17 cellular contexts compared by ENCODE assay signal in the genomic region with DNA sequence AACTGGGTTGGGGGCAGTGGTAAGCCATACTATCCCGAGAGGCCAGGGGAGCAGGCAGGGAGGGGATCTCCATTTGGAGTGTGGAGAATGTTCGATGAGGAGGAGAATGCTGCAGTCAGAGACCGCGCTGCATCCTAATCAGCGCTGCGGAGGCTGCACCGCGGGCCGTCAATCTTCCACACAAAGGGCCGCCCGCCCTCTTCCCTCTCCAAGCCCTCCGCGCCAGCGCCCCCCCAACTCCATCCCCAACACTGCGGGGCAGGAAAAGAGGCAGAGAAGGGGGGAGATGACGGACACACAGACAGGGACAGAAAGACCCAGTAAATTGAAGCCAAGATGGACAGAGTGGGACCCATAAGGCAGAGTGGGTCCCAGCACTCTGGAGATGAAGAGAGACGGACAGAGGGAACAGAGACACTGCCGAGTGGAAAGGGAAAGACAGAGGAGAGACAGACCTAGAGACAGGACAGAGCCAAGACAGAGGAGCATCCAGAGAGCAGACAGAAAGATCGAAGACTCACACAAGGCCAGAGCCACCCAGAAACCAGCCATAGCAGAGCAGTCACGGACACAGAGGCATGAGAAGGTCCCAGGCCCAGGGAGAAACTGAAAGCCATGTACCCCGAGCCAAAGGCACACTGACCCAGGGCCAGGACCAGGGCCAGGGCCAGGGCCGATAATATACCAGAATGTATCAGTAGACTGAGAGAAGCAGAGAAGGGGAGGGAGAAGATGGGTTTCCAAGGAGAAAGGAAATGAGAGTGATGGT. TPM values are rescaled to one million over a fixed set of nuclear protein-coding genes. Genes with fewer than 3 reads are reported as not detected.
"Had no signal": no experiment of that assay in that cellular context is flagged by ENCODE, and none has a peak within 500 bp of the region (broad histone marks: within the 10 kb centered on the region; RNA-seq: fewer than 3 reads in every experiment).

No MANE protein-coding gene starts in this region.

- H3K4me3 Mint-ChIP-seq: activated CD4-positive, alpha-beta T cell treated with anti-CD3 and anti-CD28 coated beads, Interleukin-2, amount 10 ng/mL, durations not matched to agents 7 days and 5 days; effector memory CD8-positive, alpha-beta T cell; stimulated activated effector memory CD8-positive, alpha-beta T cell treated with anti-CD3 and anti-CD28 coated beads, Interleukin-12 subunit alpha, Interleukin-12 subunit beta, amount 100 ng/mL, for 72 hours; T-helper 17 cell had no signal

- DNase-seq: activated CD4-positive, alpha-beta T cell treated with anti-CD3 and anti-CD28 coated beads, Interleukin-2, amount 10 ng/mL, durations not matched to agents 7 days and 5 days; activated CD4-positive, CD25-positive, alpha-beta regulatory T cell; activated CD8-positive, alpha-beta memory T cell treated with anti-CD3 and anti-CD28 coated beads for 24 hours; activated naive CD4-positive, alpha-beta T cell treated with anti-CD3 and anti-CD28 coated beads, Interleukin-2, amount 50 U/mL, for 16 hours; adrenal gland; cortex of kidney; effector memory CD8-positive, alpha-beta T cell; left colon; mucosa of descending colon; naive thymus-derived CD8-positive, alpha-beta T cell; T-helper 17 cell; tibial artery had no signal

- H3K27me3 Mint-ChIP-seq: T-helper 17 cell had no signal

- H3K9me3 ChIP-seq: adrenal gland, mucosa of descending colon, tibial artery had no signal

- ATAC-seq: effector memory CD8-positive, alpha-beta T cell; left colon; mucosa of descending colon; naive thymus-derived CD8-positive, alpha-beta T cell; stimulated activated effector memory CD8-positive, alpha-beta T cell treated with anti-CD3 and anti-CD28 coated beads, Interleukin-12 subunit alpha, Interleukin-12 subunit beta, amount 100 ng/mL, for 72 hours; T-helper 17 cell had no signal

- H3K9me3 Mint-ChIP-seq: activated CD4-positive, alpha-beta T cell treated with anti-CD3 and anti-CD28 coated beads, Interleukin-2, amount 10 ng/mL, durations not matched to agents 7 days and 5 days; activated T-helper 2 cell treated with anti-CD3 and anti-CD28 coated beads, Interferon-gamma antibody, Interleukin-2, Interleukin-4, amounts not matched to agents 10 μg/mL and 5 μg/mL and 100 μg/mL, durations not matched to agents 14 hours and 24 hours and 36 hours; effector memory CD8-positive, alpha-beta T cell; naive thymus-derived CD8-positive, alpha-beta T cell; stimulated activated effector memory CD8-positive, alpha-beta T cell treated with anti-CD3 and anti-CD28 coated beads, Interleukin-12 subunit alpha, Interleukin-12 subunit beta, amount 100 ng/mL, for 72 hours had no signal

- H3K27ac ChIP-seq: adrenal gland, tibial artery had no signal

- H3K4me3 ChIP-seq: adrenal gland, mucosa of descending colon, tibial artery had no signal

- H3K36me3 Mint-ChIP-seq: naive thymus-derived CD8-positive, alpha-beta T cell; stimulated activated effector memory CD8-positive, alpha-beta T cell treated with anti-CD3 and anti-CD28 coated beads, Interleukin-12 subunit alpha, Interleukin-12 subunit beta, amount 100 ng/mL, for 72 hours had no signal

- H3K27ac Mint-ChIP-seq: activated CD4-positive, alpha-beta T cell treated with anti-CD3 and anti-CD28 coated beads, Interleukin-2, amount 10 ng/mL, durations not matched to agents 7 days and 5 days; activated T-helper 2 cell treated with anti-CD3 and anti-CD28 coated beads, Interferon-gamma antibody, Interleukin-2, Interleukin-4, amounts not matched to agents 10 μg/mL and 5 μg/mL and 100 μg/mL, durations not matched to agents 14 hours and 24 hours and 36 hours; effector memory CD8-positive, alpha-beta T cell; naive thymus-derived CD8-positive, alpha-beta T cell; stimulated activated effector memory CD8-positive, alpha-beta T cell treated with anti-CD3 and anti-CD28 coated beads, Interleukin-12 subunit alpha, Interleukin-12 subunit beta, amount 100 ng/mL, for 72 hours; T-helper 17 cell had no signal

- H3K36me3 ChIP-seq: adrenal gland, tibial artery had no signal

RNA-seq across cellular contexts. Expression of a gene that starts 3.5 kb away (rescaled TPM):
- total RNA-seq: activated CD4-positive, alpha-beta T cell treated with anti-CD3 and anti-CD28 coated beads, Interleukin-2, amount 10 ng/mL, durations not matched to agents 7 days and 5 days; activated T-helper 2 cell treated with anti-CD3 and anti-CD28 coated beads, Interferon-gamma antibody, Interleukin-2, Interleukin-4, amounts not matched to agents 10 μg/mL and 5 μg/mL and 100 μg/mL, durations not matched to agents 14 hours and 24 hours and 36 hours; adrenal gland; left colon; mucosa of descending colon; naive thymus-derived CD8-positive, alpha-beta T cell; osteocyte; skeletal muscle tissue; T-helper 17 cell had no signal
- polyA plus RNA-seq: adrenal gland; esophagus; naive thymus-derived CD8-positive, alpha-beta T cell had no signal
